Comparison of ENCODE assay signal across 1 cellular context in the genomic region with DNA sequence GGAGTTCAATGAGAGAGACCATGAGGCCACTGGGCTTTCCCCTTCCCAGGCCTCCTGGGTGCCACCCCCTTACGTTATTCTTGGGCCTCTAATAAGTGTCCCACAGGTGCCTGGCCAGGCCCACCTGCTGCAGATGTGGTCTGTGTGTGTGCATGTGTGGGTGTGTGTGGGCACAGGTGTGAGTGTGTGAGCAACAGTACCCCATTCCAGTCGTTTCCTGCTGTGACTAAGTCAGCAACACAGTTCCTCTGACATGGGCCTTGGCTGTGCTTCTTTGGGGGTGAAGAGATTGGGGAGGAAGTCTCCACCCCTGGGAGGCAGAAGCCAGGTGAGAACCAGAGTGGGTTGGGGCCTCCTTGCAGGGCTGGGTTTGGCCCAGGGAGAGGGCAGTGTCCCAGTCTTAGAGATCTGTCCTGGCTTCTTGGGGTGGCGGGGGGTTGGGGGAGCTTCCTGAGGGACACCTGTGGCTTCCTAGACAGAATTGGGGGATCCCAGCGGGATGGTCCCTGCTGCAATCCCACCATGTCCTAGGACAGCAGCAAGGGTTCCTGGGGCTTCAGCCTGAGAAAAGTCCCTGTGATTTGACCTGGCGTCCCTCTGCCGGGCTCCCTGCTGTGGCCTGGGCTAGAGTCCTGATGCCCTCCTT.
A peak's percentile ranks its signal among the peaks of the same experiment; 100 is the strongest.
TF ChIP-seq lines count a peak whose summit lies in the region.

No MANE protein-coding gene starts in this region.

TF ChIP-seq in H1, 55 proteins besides CTCF, POLR2A, EP300 and RAD21:
- TF ChIP-seq TAF1 (IDR thresholded peaks at IDR 0.05; ENCODE audit: low read depth, low read length) (no peak), POLR2AphosphoS5 (IDR thresholded peaks at IDR 0.05; ENCODE audit: low read depth, low read length) (peak; percentile 28; the same call in 1 of the 2 replicates)
